Comparison of ENCODE assay signal across 8 cellular contexts in genomic region chr7:105012503-105013282, GRCh38. TPM values are rescaled to one million over a fixed set of nuclear protein-coding genes. Genes with fewer than 3 reads are reported as not detected.
DNase-seq lines count a peak whose midpoint lies in the region; ATAC-seq and TF ChIP-seq lines count a peak whose summit lies in the region.

No MANE protein-coding gene starts in this region.

- H3K23ac ChIP-seq in IMR-90 (ENCODE audit: low read depth, low read length) = peak overlapping the region; percentile 100

- TF ChIP-seq POLR2A in IMR-90 (IDR thresholded peaks at IDR 0.05; ENCODE audit: low read depth, low read length) = peak; percentile 93

- peak; percentile 18 for TF ChIP-seq RAD21 in IMR-90 (IDR thresholded peaks at IDR 0.05; ENCODE audit: low read length)

- H2BK5ac ChIP-seq in IMR-90 (ENCODE audit: low read depth, low read length, poor library complexity, severe bottlenecking) = peak overlapping the region; percentile 98

- H4K91ac ChIP-seq in IMR-90 (ENCODE audit: insufficient read depth, low read depth, low read length) = peak overlapping the region; percentile 100

- peaks cover 3% of the 10 kb centered on the region; the same call in 1 of the 2 replicates for H3K36me3 ChIP-seq in IMR-90 (ENCODE audit: control insufficient read depth, insufficient read depth, low read length)
- H3K36me3 ChIP-seq in OCI-LY7 (ENCODE audit: insufficient read depth, low read length) = peaks cover 58% of the 10 kb centered on the region
- no peaks in the 10 kb centered on the region for H3K36me3 ChIP-seq in mucosa of descending colon (ENCODE audit: low read depth)

- H3K56ac ChIP-seq in IMR-90 (ENCODE audit: extremely low read depth, insufficient read depth, low read length) = peak overlapping the region; percentile 100

- H3K9me2 ChIP-seq in OCI-LY7 (ENCODE audit: insufficient read depth, low read length) = no peaks in the 10 kb centered on the region

- peak overlapping the region; percentile 96 for H3K9ac ChIP-seq in IMR-90 (ENCODE audit: low read depth, low read length)

- H4K5ac ChIP-seq in IMR-90 (ENCODE audit: low read depth, low read length) = peak overlapping the region; percentile 97

- H3K4me2 ChIP-seq in IMR-90 (ENCODE audit: low read depth, low read length) = peak overlapping the region; percentile 98
- H3K4me2 ChIP-seq in OCI-LY7 (ENCODE audit: low read length) = peak overlapping the region; percentile 98

- H3K27ac ChIP-seq in IMR-90 (ENCODE audit: insufficient read depth, low read length) (peak overlapping the region; percentile 91), OCI-LY7 (ENCODE audit: low read depth, low read length, poor library complexity, severe bottlenecking) (peak overlapping the region; percentile 96), epithelial cell of prostate (peak overlapping the region; percentile 99)

- peaks cover 0 to 19% of the 10 kb centered on the region in 2 experiments; a peak in 2 of 4 replicates for H3K79me1 ChIP-seq in IMR-90 (ENCODE audit: low read depth in 1 of 2, low read length in 2 of 2)

- H3K18ac ChIP-seq in IMR-90 (ENCODE audit: low read depth, low read length) = peak overlapping the region; percentile 97

- H3K79me2 ChIP-seq in OCI-LY7 (ENCODE audit: insufficient read depth, low read depth, low read length) = peaks cover 36% of the 10 kb centered on the region

- H2AFZ ChIP-seq in IMR-90 (replicated peaks; ENCODE audit: low read length, poor library complexity) (peak overlapping the region; percentile 93), OCI-LY7 (ENCODE audit: low read length) (no peak overlapping the region; the same call in 1 of the 2 replicates)

- in situ Hi-C loops in IMR-90 (cut with MboI; ENCODE audit: low sequenced_read_pairs) = no loop called here

- peaks cover 48% of the 10 kb centered on the region for H4K20me1 ChIP-seq in IMR-90 (ENCODE audit: insufficient read depth, low read length)
- peaks cover 47% of the 10 kb centered on the region for H4K20me1 ChIP-seq in OCI-LY7 (ENCODE audit: insufficient read depth, low read length)

- ATAC-seq in GM21529 (IDR thresholded peaks at IDR 0.05; ENCODE audit: unreplicated experiment) (peak; percentile 70), IMR-90 (ENCODE audit: low read depth) (peak; percentile 79), mucosa of descending colon (peak; percentile 82)

- peak overlapping the region; percentile 100 for H2AK9ac ChIP-seq in IMR-90 (replicated peaks; ENCODE audit: low read depth, low read length, poor library complexity)

- no peak for TF ChIP-seq CTCF in IMR-90 (conservative IDR thresholded peaks at IDR 0.05; ENCODE audit: low read depth, low read length)
- TF ChIP-seq CTCF in OCI-LY7 (conservative IDR thresholded peaks at IDR 0.05; ENCODE audit: low read length) = no peak
- TF ChIP-seq CTCF in mucosa of descending colon (IDR thresholded peaks at IDR 0.05) = no peak

- H3K27me3 ChIP-seq in IMR-90 (ENCODE audit: control insufficient read depth, insufficient read depth, low read length) = no peaks in the 10 kb centered on the region

- 0% methylated on average over 24 of the region's 59 CpGs; no CpG with 5 or more reads in 1 of the 2 experiments for WGBS in IMR-90 (ENCODE audit: extremely low coverage in 2 of 2, insufficient read length in 1 of 2), 2 experiments

- dilution Hi-C loops in IMR-90 (cut with HindIII; ENCODE audit: low sequenced_read_pairs, unreplicated experiment) = no loop called here

- H4K8ac ChIP-seq in IMR-90 (ENCODE audit: low read depth in 2 of 2, low read length in 2 of 2) = peak overlapping the region; percentile 100

- CTCF ChIA-PET in IMR-90 (lab: Yijun Ruan, JAX) = interaction anchor here (0.6 to 0.7 kb wide), 2 partner anchors 15 to 106 kb away, joined by 3 read pairs; no protein-coding TSS in a partner anchor
- CTCF ChIA-PET in OCI-LY7 (lab: Charles Lee; ENCODE audit: unreplicated experiment) = no interaction called here

- peaks cover under 1% of the 10 kb centered on the region; the same call in 1 of the 2 replicates for H3K4me1 ChIP-seq in IMR-90 (ENCODE audit: control insufficient read depth, insufficient read depth, low read length)
- H3K4me1 ChIP-seq in OCI-LY7 (ENCODE audit: insufficient read depth, low read length, poor library complexity, severe bottlenecking) = peaks cover 43% of the 10 kb centered on the region
- peaks cover 24% of the 10 kb centered on the region for H3K4me1 ChIP-seq in mucosa of descending colon (ENCODE audit: low read depth)

- H2BK120ac ChIP-seq in IMR-90 (ENCODE audit: low read depth, low read length) = peak overlapping the region; percentile 97

- H3K14ac ChIP-seq in IMR-90 (replicated peaks; ENCODE audit: low read depth, low read length) = peak overlapping the region; percentile 100

- no TSS peak for BruUV-seq in IMR-90 (replicated peaks; lab: Mats Ljungman, UMichigan)
- no TSS peak for BruUV-seq in OCI-LY7 (replicated peaks; lab: Mats Ljungman, UMichigan)

- intact Hi-C loops in IMR-90 (cut with micrococcal nuclease) (loop anchor here (1.0 to 2.0 kb wide), 2 partner anchors 28 to 68 kb away; no protein-coding TSS in a partner anchor), OCI-LY7 (cut with micrococcal nuclease; ENCODE audit: unreplicated experiment) (loop anchor here (1.0 to 10.0 kb wide), 5 partner anchors 29 to 1102 kb away; partner anchors contain the start of genes PUS7 and SYPL1), mucosa of descending colon (cut with DNase I, micrococcal nuclease) (no loop called here)

- peak overlapping the region; percentile 100 for H3K4ac ChIP-seq in IMR-90 (ENCODE audit: low read depth, low read length)

- H2AK5ac ChIP-seq in IMR-90 (ENCODE audit: low read depth, low read length) = peak overlapping the region; percentile 100

- H3K9me3 ChIP-seq in IMR-90 (ENCODE audit: control insufficient read depth, insufficient read depth, low read length) = no peaks in the 10 kb centered on the region
- H3K9me3 ChIP-seq in OCI-LY7 (ENCODE audit: low read length) = no peaks in the 10 kb centered on the region
- no peaks in the 10 kb centered on the region for H3K9me3 ChIP-seq in mucosa of descending colon

- H3K4me3 ChIP-seq in IMR-90 (ENCODE audit: insufficient read depth, low read depth, low read length) = peak overlapping the region; percentile 92
- peak overlapping the region; percentile 90 for H3K4me3 ChIP-seq in OCI-LY7 (ENCODE audit: low read depth, low read length, poor library complexity, severe bottlenecking)
- peak overlapping the region; percentile 91 for H3K4me3 ChIP-seq in mucosa of descending colon

- POLR2A ChIA-PET in IMR-90 (lab: Charles Lee; ENCODE audit: unreplicated experiment) = interaction anchor here (1.0 to 2.3 kb wide), 4 partner anchors 12 to 49 kb away, joined by 3 to 10 read pairs (median 4); no protein-coding TSS in a partner anchor
- POLR2A ChIA-PET in OCI-LY7 (lab: Charles Lee) = interaction anchor here (0.6 to 3.2 kb wide), 10 partner anchors 8 to 256 kb away, joined by 3 to 32 read pairs (median 4); no protein-coding TSS in a partner anchor

- DNase-seq in DMS114 treated with DMSO at 0.1 percent for 48 hours (lab: John Stamatoyannopoulos, UW; ENCODE audit: unreplicated experiment) (peak; percentile 90), IMR-90 (peak; percentile 97), OCI-LY7 (ENCODE audit: low spot score) (peak; percentile 98), activated T-cell treated with anti-CD3 and anti-CD28 coated beads for 48 hours (ENCODE audit: low read depth) (peak; percentile 100), epithelial cell of prostate (ENCODE audit: low read depth, low spot score) (peak; percentile 90), mucosa of descending colon (peak; percentile 100)
- DNase-seq in stimulated activated CD8-positive, alpha-beta memory T cell treated with anti-CD3 and anti-CD28 coated beads, Interleukin-4, amount 100 ng/mL, for 1 hour (ENCODE audit: low read depth in 2 of 2, low spot score in 1 of 2) = peak; percentile 98 to 100

- peak overlapping the region; percentile 58; the same call in 1 of the 2 replicates for H2BK20ac ChIP-seq in IMR-90 (ENCODE audit: low read depth, low read length)

- H2BK15ac ChIP-seq in IMR-90 (ENCODE audit: low read depth, low read length) = peak overlapping the region; percentile 84; the same call in 2 of the 3 replicates

- H3K9me1 ChIP-seq in IMR-90 (ENCODE audit: insufficient read depth, low read length) = peaks cover 1% of the 10 kb centered on the region; the same call in 1 of the 2 replicates

TF ChIP-seq in IMR-90, 13 proteins besides CTCF, POLR2A, EP300 and RAD21 (continues in another document):
- TF ChIP-seq MAFK (IDR thresholded peaks at IDR 0.05; ENCODE audit: low read depth, low read length) (0 out of 2 replicates have a peak, but pooled peaks have one; percentile 0), RCOR1 (IDR thresholded peaks at IDR 0.05; ENCODE audit: insufficient replicate concordance, low read length) (peak; percentile 83), NFE2L2 (IDR thresholded peaks at IDR 0.05; ENCODE audit: low read depth, low read length) (peak; percentile 28; the same call in 1 of the 2 replicates), RFX5 (IDR thresholded peaks at IDR 0.05; ENCODE audit: low read depth, low read length) (peak; percentile 33; the same call in 1 of the 2 replicates), CEBPB (IDR thresholded peaks at IDR 0.05; ENCODE audit: low read depth, low read length) (peak; percentile 67), MXI1 (IDR thresholded peaks at IDR 0.05; ENCODE audit: borderline replicate concordance, low read depth, low read length) (peak; percentile 53; the same call in 1 of the 2 replicates), BHLHE40 (IDR thresholded peaks at IDR 0.05; ENCODE audit: low read depth, low read length) (peak; percentile 92), SMC3 (IDR thresholded peaks at IDR 0.05; ENCODE audit: low read depth, low read length) (peak; percentile 1; the same call in 1 of the 2 replicates), CHD1 (IDR thresholded peaks at IDR 0.05; ENCODE audit: low read depth, low read length) (no peak; the same call in 1 of the 2 replicates)
- TF ChIP-seq, protein P1, sequence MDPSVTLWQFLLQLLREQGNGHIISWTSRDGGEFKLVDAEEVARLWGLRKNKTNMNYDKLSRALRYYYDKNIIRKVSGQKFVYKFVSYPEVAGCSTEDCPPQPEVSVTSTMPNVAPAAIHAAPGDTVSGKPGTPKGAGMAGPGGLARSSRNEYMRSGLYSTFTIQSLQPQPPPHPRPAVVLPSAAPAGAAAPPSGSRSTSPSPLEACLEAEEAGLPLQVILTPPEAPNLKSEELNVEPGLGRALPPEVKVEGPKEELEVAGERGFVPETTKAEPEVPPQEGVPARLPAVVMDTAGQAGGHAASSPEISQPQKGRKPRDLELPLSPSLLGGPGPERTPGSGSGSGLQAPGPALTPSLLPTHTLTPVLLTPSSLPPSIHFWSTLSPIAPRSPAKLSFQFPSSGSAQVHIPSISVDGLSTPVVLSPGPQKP (IDR thresholded peaks at IDR 0.05; ENCODE audit: borderline replicate concordance, low read depth, low read length) = no peak

RNA-seq across cellular contexts. Expression of gene KMT2E, which starts 1.3 kb away (rescaled TPM):
- total RNA-seq in IMR-90 (2012; rRNA removed) = 79.2 and 83.3 TPM in 2 replicates
- polyA plus RNA-seq in IMR-90 (2012; rRNA removed) = 12.9 and 16.8 TPM in 2 replicates
- polyA plus RNA-seq in IMR-90 (2012; cell fraction: cytosol; rRNA removed) = 5.3 and 7.7 TPM in 2 replicates
- polyA plus RNA-seq in IMR-90 (2012; cell fraction: nucleus; rRNA removed; ENCODE audit: low replicate concordance) = 7.4 and 30.8 TPM in 2 replicates
- total RNA-seq in OCI-LY7 (2014; rRNA removed; shearing (Covaris generic)) = 50.1 and 52.5 TPM in 2 replicates
- total RNA-seq in OCI-LY7 (2022) = 68.0 and 72.8 TPM in 2 replicates
- 100 to 1,000 TPM; 115 to 135 (median 132) TPM for total RNA-seq in mucosa of descending colon

Comparison
In these comparisons a context has a peak if more than half of its experiments do, and no peak if none do; other contexts are left out.
1. Peak in every context shown above with its lines: DNase-seq, ATAC-seq, H3K4me3 ChIP-seq and H3K27ac ChIP-seq.
2. intact Hi-C loops: an anchor here in IMR-90 (1.0 to 2.0 kb wide) and OCI-LY7 (1.0 to 10.0 kb wide); none called in mucosa of descending colon.